16 cellular contexts compared by ENCODE assay signal in genomic region chr3:141960731-141961130, GRCh38.
DNase-seq lines count a peak whose midpoint lies in the region; ATAC-seq, FAIRE-seq and TF ChIP-seq lines count a peak whose summit lies in the region.
"Had no signal": no experiment of that assay in that cellular context is flagged by ENCODE, and none has a peak within 500 bp of the region (broad histone marks: within the 10 kb centered on the region; RNA-seq: fewer than 3 reads in every experiment).

No MANE protein-coding gene starts in this region.

- no peak for FAIRE-seq in small intestine (lab: Jason Lieb, UNC)
- FAIRE-seq: urothelium cell line had no signal

- no peak overlapping the region for H3K27ac Mint-ChIP-seq in neural progenitor cell
- H3K27ac Mint-ChIP-seq: B cell had no signal

- intact Hi-C loops in PC-9 (cut with micrococcal nuclease; ENCODE audit: unreplicated experiment): no loop called here

- H3K36me3 Mint-ChIP-seq in neural progenitor cell: peaks cover 45% of the 10 kb centered on the region

- H3K36me3 ChIP-seq in PC-9 (ENCODE audit: low read depth): 0 out of 2 replicates have a peak, but pooled peaks cover 5% of the 10 kb centered on the region
- H3K36me3 ChIP-seq in fibroblast of lung (ENCODE audit: control insufficient read depth, insufficient read depth, low read length): no peaks in the 10 kb centered on the region
- peaks cover 14% of the 10 kb centered on the region for H3K36me3 ChIP-seq in neural progenitor cell
- peaks cover 3 to 9% of the 10 kb centered on the region in 2 donors for H3K36me3 ChIP-seq in small intestine (ENCODE audit: control insufficient read depth in 2 of 2, insufficient read depth in 2 of 2, low read length in 2 of 2)

- TF ChIP-seq CTCF in PC-9 (conservative IDR thresholded peaks at IDR 0.05) (no peak), fibroblast of lung (conservative IDR thresholded peaks at IDR 0.05 in 1 of 2, IDR thresholded peaks at IDR 0.05 in 1 of 2; ENCODE audit: low read depth in 1 of 2, low read length in 2 of 2) (no peak), neural progenitor cell (IDR thresholded peaks at IDR 0.05) (no peak)

- H3K4me3 ChIP-seq in PC-9 (no peak overlapping the region), fibroblast of lung (replicated peaks in 1 of 4; ENCODE audit: control extremely low read depth in 1 of 4, insufficient read depth in 1 of 4, low read depth in 3 of 4, low read length in 4 of 4) (no peak overlapping the region), neural progenitor cell (no peak overlapping the region), small intestine (ENCODE audit: low read depth in 1 of 2, low read length in 2 of 2) (no peak overlapping the region)

- no peak overlapping the region for H3K9ac ChIP-seq in fibroblast of lung (ENCODE audit: insufficient read depth, low read length)
- no peak overlapping the region for H3K9ac ChIP-seq in neural progenitor cell

- H3K4me2 ChIP-seq in PC-9 (no peak overlapping the region; the same call in 1 of the 2 replicates), fibroblast of lung (ENCODE audit: extremely low read depth, insufficient read depth, low read length) (no peak overlapping the region), neural progenitor cell (no peak overlapping the region)

- no TSS peak for BruUV-seq in PC-9 (replicated peaks; lab: Mats Ljungman, UMichigan)

- no peaks in the 10 kb centered on the region for H3K27me3 ChIP-seq in PC-9 (ENCODE audit: insufficient read depth, low read depth)
- H3K27me3 ChIP-seq in fibroblast of lung (ENCODE audit: control insufficient read depth, insufficient read depth, low read length): no peaks in the 10 kb centered on the region
- H3K27me3 ChIP-seq in neural progenitor cell: no peaks in the 10 kb centered on the region
- no peaks in the 10 kb centered on the region for H3K27me3 ChIP-seq in small intestine (ENCODE audit: control insufficient read depth in 2 of 2, insufficient read depth in 2 of 2, low read length in 2 of 2)

- H3K9me3 Mint-ChIP-seq in neural progenitor cell: peaks cover 2% of the 10 kb centered on the region

- no peaks in the 10 kb centered on the region for H3K79me2 ChIP-seq in PC-9 (ENCODE audit: low read depth)
- no peaks in the 10 kb centered on the region for H3K79me2 ChIP-seq in fibroblast of lung (ENCODE audit: control insufficient read depth, insufficient read depth, low read length)
- H3K79me2 ChIP-seq in neural progenitor cell (ENCODE audit: low read depth): no peaks in the 10 kb centered on the region

- H3K4me1 ChIP-seq in PC-9 (replicated peaks; ENCODE audit: insufficient read depth): peaks cover 27% of the 10 kb centered on the region
- H3K4me1 ChIP-seq in fibroblast of lung (ENCODE audit: control insufficient read depth, extremely low read depth, insufficient read depth, low read length): peaks cover 2% of the 10 kb centered on the region
- H3K4me1 ChIP-seq in neural progenitor cell: no peaks in the 10 kb centered on the region
- no peaks in the 10 kb centered on the region for H3K4me1 ChIP-seq in small intestine (ENCODE audit: control insufficient read depth in 2 of 2, insufficient read depth in 1 of 2, low read depth in 1 of 2, low read length in 1 of 2)

- no peaks in the 10 kb centered on the region for H3K9me3 ChIP-seq in PC-9 (ENCODE audit: insufficient read depth, low read depth)
- H3K9me3 ChIP-seq in fibroblast of lung (ENCODE audit: control insufficient read depth, insufficient read depth, low read depth, low read length): no peaks in the 10 kb centered on the region
- no peaks in the 10 kb centered on the region for H3K9me3 ChIP-seq in neural progenitor cell (ENCODE audit: low read depth)
- H3K9me3 ChIP-seq in small intestine (ENCODE audit: control insufficient read depth, low read depth): no peaks in the 10 kb centered on the region

- H4K20me1 ChIP-seq in PC-9 (ENCODE audit: insufficient read depth): no peaks in the 10 kb centered on the region
- H4K20me1 ChIP-seq in fibroblast of lung (ENCODE audit: control insufficient read depth, extremely low read depth, insufficient read depth, low read length): no peaks in the 10 kb centered on the region
- H4K20me1 ChIP-seq in neural progenitor cell (ENCODE audit: low read depth): peaks cover 6% of the 10 kb centered on the region

- DNase-seq in AG08395 (ENCODE audit: low spot score): peak; percentile 41
- DNase-seq in PC-9: no peak
- peak; percentile 47 to 79 for DNase-seq in fibroblast of lung (ENCODE audit: low read depth in 2 of 2)
- peak; percentile 31 for DNase-seq in neural progenitor cell (ENCODE audit: low spot score)
- DNase-seq in hippocampal formation (lab: John Stamatoyannopoulos, UW): no peak
- no peak for DNase-seq in small intestine
- DNase-seq in stimulated activated CD4-positive, alpha-beta T cell treated with anti-CD3 and anti-CD28 coated beads, Interleukin-4, amount 100 ng/mL, for 4 hours: no peak
- DNase-seq: activated CD4-positive, alpha-beta T cell treated with anti-CD3 and anti-CD28 coated beads, Interleukin-2, amount 50 U/mL, for 1 hour; activated naive CD4-positive, alpha-beta T cell treated with Interleukin-2 at 50 U/mL for 16 hours; DMS79 treated with DMSO at 0.1 percent for 48 hours; NCI-H748 treated with DMSO at 0.1 percent for 48 hours; retina had no signal

- WGBS in small intestine, 3 donors: 71 to 81% (median 80%) methylated on average over 3 of the region's 3 CpGs

- H3K9me2 ChIP-seq in PC-9 (ENCODE audit: insufficient read depth): no peaks in the 10 kb centered on the region

- H3K27ac ChIP-seq in PC-9 (peak overlapping the region; percentile 78), fibroblast of lung (ENCODE audit: insufficient read depth, low read length) (peak overlapping the region; percentile 64), neural progenitor cell (no peak overlapping the region), small intestine (ENCODE audit: low read depth in 1 of 2, low read length in 1 of 2) (no peak overlapping the region)
- H3K27ac ChIP-seq: HL-60 had no signal

- CTCF ChIA-PET in PC-9 (lab: Charles Lee): interaction anchor here (0.6 kb wide), 1 partner anchor 501 kb away, joined by 4 read pairs; no protein-coding TSS in a partner anchor

- no peaks in the 10 kb centered on the region for H3K27me3 Mint-ChIP-seq in neural progenitor cell (ENCODE audit: insufficient read depth, low read depth)
- H3K27me3 Mint-ChIP-seq: B cell had no signal

- no peak overlapping the region for H2AFZ ChIP-seq in PC-9
- H2AFZ ChIP-seq in fibroblast of lung (ENCODE audit: low read length): no peak overlapping the region
- no peak overlapping the region for H2AFZ ChIP-seq in neural progenitor cell (replicated peaks)

- peaks cover 4% of the 10 kb centered on the region for H3K4me1 Mint-ChIP-seq in neural progenitor cell
- H3K4me1 Mint-ChIP-seq: B cell had no signal

- POLR2A ChIA-PET in PC-9 (lab: Charles Lee; ENCODE audit: unreplicated experiment): no interaction called here

- no peak for ATAC-seq in GM19455 (IDR thresholded peaks at IDR 0.05; ENCODE audit: unreplicated experiment)

- no peak overlapping the region for H3K4me3 Mint-ChIP-seq in neural progenitor cell
- H3K4me3 Mint-ChIP-seq: B cell had no signal

- H3F3A ChIP-seq in PC-9 (ENCODE audit: insufficient read depth, low read depth) (peaks cover 31% of the 10 kb centered on the region), neural progenitor cell (ENCODE audit: low read depth) (peaks cover 7% of the 10 kb centered on the region)

Comparison
In these comparisons a context has a peak if more than half of its experiments do, and no peak if none do; other contexts are left out.
1. DNase-seq: peak in AG08395 (single experiment), fibroblast of lung (2 of 2) and neural progenitor cell (single experiment); none in PC-9 (0 of 2), hippocampal formation (0 of 2), small intestine (single experiment) and stimulated activated CD4-positive, alpha-beta T cell treated with anti-CD3 and anti-CD28 coated beads, Interleukin-4, amount 100 ng/mL, for 4 hours (0 of 2).
2. H3K27ac ChIP-seq: peak in PC-9 (single experiment) and fibroblast of lung (single experiment); none in neural progenitor cell (single experiment) and small intestine (0 of 2).